In genomic region chr10:55628260-55628701, GRCh38 we compare ENCODE assay signal across 9 cellular contexts.
DNase-seq lines count a peak whose midpoint lies in the region; ATAC-seq, FAIRE-seq and TF ChIP-seq lines count a peak whose summit lies in the region.
"Had no signal": no experiment of that assay in that cellular context is flagged by ENCODE, and none has a peak within 500 bp of the region (broad histone marks: within the 10 kb centered on the region; RNA-seq: fewer than 3 reads in every experiment).

No MANE protein-coding gene starts in this region.

- peaks cover 18% of the 10 kb centered on the region for H3K9me3 Mint-ChIP-seq in central memory CD8-positive, alpha-beta T cell

- H3K4me2 ChIP-seq in HepG2 (ENCODE audit: low read depth, low read length): peak overlapping the region; percentile 18; the same call in 1 of the 2 replicates
- H3K4me2 ChIP-seq: KMS-11 had no signal

- peaks cover 1% of the 10 kb centered on the region for H3K36me3 Mint-ChIP-seq in central memory CD8-positive, alpha-beta T cell (ENCODE audit: insufficient read depth)

- DNase-seq in NCI-H510A (lab: John Stamatoyannopoulos, UW): peak; percentile 24
- DNase-seq in central memory CD8-positive, alpha-beta T cell (ENCODE audit: low spot score in 2 of 2): no peak
- DNase-seq in HepG2 (ENCODE audit: low spot score): no peak
- no peak for DNase-seq in stimulated activated CD4-positive, alpha-beta T cell treated with anti-CD3 and anti-CD28 coated beads, Interleukin-2, amount 100 ng/mL, for 48 hours

- H3K9ac ChIP-seq in HepG2 (ENCODE audit: insufficient read depth, low read depth, low read length): no peak overlapping the region
- no peak overlapping the region for H3K9ac ChIP-seq in subcutaneous abdominal adipose tissue (ENCODE audit: low read length in 5 of 5)
- H3K9ac ChIP-seq: KMS-11 had no signal

- FAIRE-seq in HepG2 (lab: Jason Lieb, UNC): no peak

- TF ChIP-seq CTCF in HepG2 (CRISPR knock-in tag; IDR thresholded peaks at IDR 0.05): no peak

- no peaks in the 10 kb centered on the region for H3K9me3 ChIP-seq in HepG2 (ENCODE audit: low read length)
- no peaks in the 10 kb centered on the region for H3K9me3 ChIP-seq in subcutaneous abdominal adipose tissue (ENCODE audit: control insufficient read depth in 5 of 5, low read length in 5 of 5)

- H3K27me3 ChIP-seq in HepG2 (ENCODE audit: control insufficient read depth in 1 of 2, insufficient read depth in 2 of 2, low read length in 2 of 2): 0 out of 5 replicates have a peak, but pooled peaks cover 0 to 4% of the 10 kb centered on the region in 2 experiments
- peaks cover 0 to 25% (median 16%) of the 10 kb centered on the region in 5 donors for H3K27me3 ChIP-seq in subcutaneous abdominal adipose tissue (ENCODE audit: control insufficient read depth in 5 of 5, insufficient read depth in 4 of 5, low read length in 5 of 5)

- H3K4me3 Mint-ChIP-seq in central memory CD8-positive, alpha-beta T cell: no peak overlapping the region

- no peaks in the 10 kb centered on the region for H3K79me2 ChIP-seq in HepG2 (ENCODE audit: insufficient read depth, low read length)

- H4K20me1 ChIP-seq in HepG2 (ENCODE audit: insufficient read depth, low read length): no peaks in the 10 kb centered on the region

- H3K4me3 ChIP-seq in HepG2 (replicated peaks in 1 of 3; ENCODE audit: insufficient read depth in 1 of 3, low read depth in 2 of 3, low read length in 3 of 3) (no peak overlapping the region), subcutaneous abdominal adipose tissue (ENCODE audit: low read depth in 1 of 5, low read length in 5 of 5) (peak overlapping the region; percentile 16 to 44 (median 37))

- no peak for TF ChIP-seq RAD21 in HepG2 (CRISPR knock-in tag; IDR thresholded peaks at IDR 0.05)

- intact Hi-C loops in HepG2 (cut with micrococcal nuclease; ENCODE audit: unreplicated experiment): no loop called here

- H3K4me1 Mint-ChIP-seq in central memory CD8-positive, alpha-beta T cell: no peaks in the 10 kb centered on the region

- no peak for ATAC-seq in central memory CD8-positive, alpha-beta T cell (replicated peaks; ENCODE audit: extremely low read depth, poor library complexity, severe bottlenecking)
- ATAC-seq in HepG2 (no peak; the same call in 2 of the 3 replicates), HG03520 (IDR thresholded peaks at IDR 0.05; ENCODE audit: unreplicated experiment) (no peak), HG03095 (IDR thresholded peaks at IDR 0.05; ENCODE audit: unreplicated experiment) (no peak)
- ATAC-seq: activated naive CD4-positive, alpha-beta T cell treated with anti-CD3 and anti-CD28 coated beads, Interleukin-2, amount 50 U/mL, for 72 hours had no signal

- POLR2A ChIA-PET in HepG2 (lab: Yijun Ruan, JAX): no interaction called here

- TF ChIP-seq EP300 in HepG2 (IDR thresholded peaks at IDR 0.05; ENCODE audit: low read depth in 2 of 2, low read length in 2 of 2): no peak
- no peak for TF ChIP-seq EP300 in HepG2 (CRISPR knock-in tag; IDR thresholded peaks at IDR 0.05; ENCODE audit: borderline replicate concordance)

- BruUV-seq in HepG2 (replicated peaks; lab: Mats Ljungman, UMichigan): no TSS peak

- H3K27ac Mint-ChIP-seq in central memory CD8-positive, alpha-beta T cell (ENCODE audit: low read depth): peak overlapping the region; percentile 76
- H3K27ac Mint-ChIP-seq: activated naive CD4-positive, alpha-beta T cell treated with anti-CD3 and anti-CD28 coated beads, Interleukin-2, amount 50 U/mL, for 72 hours had no signal

- H3K4me1 ChIP-seq in HepG2 (ENCODE audit: insufficient read depth, low read length) (no peaks in the 10 kb centered on the region), subcutaneous abdominal adipose tissue (ENCODE audit: control insufficient read depth in 5 of 5, insufficient read depth in 5 of 5, low read length in 5 of 5) (peaks cover 0 to 29% (median 27%) of the 10 kb centered on the region in 5 donors)

- no peak for TF ChIP-seq POLR2A in HepG2 (IDR thresholded peaks at IDR 0.05; ENCODE audit: insufficient read depth in 1 of 2, low read depth in 2 of 2, low read length in 2 of 2)

- WGBS in HepG2 (ENCODE audit: low lambda C conversion rate): 40% methylated on average over 19 of the region's 30 CpGs

- CTCF ChIA-PET in HepG2 (lab: Yijun Ruan, JAX; ENCODE audit: low intra/inter-chr PET ratio, low total read pairs): no interaction called here

- H3K36me3 ChIP-seq in HepG2 (replicated peaks in 1 of 2; ENCODE audit: control insufficient read depth in 1 of 2, insufficient read depth in 2 of 2, low read length in 2 of 2) (no peaks in the 10 kb centered on the region), subcutaneous abdominal adipose tissue (ENCODE audit: control insufficient read depth in 5 of 5, insufficient read depth in 5 of 5, low read length in 5 of 5) (no peaks in the 10 kb centered on the region)

- H3K27ac ChIP-seq in HepG2 (ENCODE audit: extremely low read length, insufficient read depth, low read length): no peak overlapping the region
- no peak overlapping the region for H3K27ac ChIP-seq in subcutaneous abdominal adipose tissue (ENCODE audit: low read depth, low read length)
- H3K27ac ChIP-seq: KMS-11 had no signal

- H2AFZ ChIP-seq in HepG2 (ENCODE audit: low read length): no peak overlapping the region

- in situ Hi-C loops in HepG2 (cut with HindIII; ENCODE audit: extremely low pct_ligation_motif_present, low pct_unique_long_range_greater_than_20kb): no loop called here

- no peaks in the 10 kb centered on the region for H3K27me3 Mint-ChIP-seq in central memory CD8-positive, alpha-beta T cell

TF ChIP-seq in HepG2, 621 proteins besides CTCF, POLR2A, EP300 and RAD21:
- TF ChIP-seq CSRNP1 (CRISPR knock-in tag; IDR thresholded peaks at IDR 0.05) (no peak), HDAC6 (IDR thresholded peaks at IDR 0.05; ENCODE audit: low read depth, low read length) (no peak), MXD4 (CRISPR knock-in tag; IDR thresholded peaks at IDR 0.05) (no peak), HMG20A (CRISPR knock-in tag; IDR thresholded peaks at IDR 0.05; ENCODE audit: borderline replicate concordance) (no peak), SNAPC5 (CRISPR knock-in tag; IDR thresholded peaks at IDR 0.05; ENCODE audit: borderline replicate concordance) (no peak), ZNF18 (CRISPR knock-in tag; IDR thresholded peaks at IDR 0.05; ENCODE audit: insufficient replicate concordance) (no peak), TBL1XR1 (IDR thresholded peaks at IDR 0.05; ENCODE audit: borderline replicate concordance, low read length, partially characterized antibody) (no peak), CBX2 (IDR thresholded peaks at IDR 0.05; ENCODE audit: low read depth, low read length) (no peak), CBX2 (CRISPR knock-in tag; IDR thresholded peaks at IDR 0.05; ENCODE audit: low read depth) (no peak), ATF7-NPFF (CRISPR knock-in tag; IDR thresholded peaks at IDR 0.05; ENCODE audit: low read depth) (no peak), ZNF333 (CRISPR knock-in tag; IDR thresholded peaks at IDR 0.05; ENCODE audit: borderline replicate concordance) (no peak), ZNF260 (CRISPR knock-in tag; IDR thresholded peaks at IDR 0.05; ENCODE audit: borderline replicate concordance, low read depth) (no peak)

Comparison
In these comparisons a context has a peak if more than half of its experiments do, and no peak if none do; other contexts are left out.
1. H3K4me3 ChIP-seq: peak in subcutaneous abdominal adipose tissue (5 of 5); none in HepG2 (0 of 3).